ENCODE assay signal across 8 cellular contexts in genomic region chr11:130070109-130070828, GRCh38. TPM values are rescaled to one million over a fixed set of nuclear protein-coding genes. Genes with fewer than 3 reads are reported as not detected.
DNase-seq lines count a peak whose midpoint lies in the region; ATAC-seq and TF ChIP-seq lines count a peak whose summit lies in the region.

No MANE protein-coding gene starts in this region.

- peak; percentile 31 for ATAC-seq in GM18909 (IDR thresholded peaks at IDR 0.05; ENCODE audit: poor library complexity, unreplicated experiment)
- peak; percentile 30 for ATAC-seq in HG03175 (IDR thresholded peaks at IDR 0.05; ENCODE audit: unreplicated experiment)
- no peak for ATAC-seq in sciatic nerve

- DNase-seq in AG09309 (ENCODE audit: low read depth) (no peak), SW480 (ENCODE audit: low spot score) (peak; percentile 30), anterior cingulate cortex (lab: John Stamatoyannopoulos, UW) (peak in 35 of 58 donors; percentile 8 to 56 (median 29)), hippocampal formation (lab: John Stamatoyannopoulos, UW) (peak; percentile 33 to 45), sciatic nerve (ENCODE audit: low spot score) (peak; percentile 67), KG1 (lab: John Stamatoyannopoulos, UW) (no peak)

- peak overlapping the region; percentile 72 for H3K4me3 ChIP-seq in AG09309 (ENCODE audit: control insufficient read depth, low read depth, low read length)

- intact Hi-C loops in sciatic nerve (cut with DNase I): no loop called here

- TF ChIP-seq CTCF in AG09309 (IDR thresholded peaks at IDR 0.05; ENCODE audit: control insufficient read depth, insufficient read depth, low read depth, low read length, missing control alignments): peak; percentile 17

RNA-seq across cellular contexts. Expression of gene APLP2, which starts 0.6 kb away (rescaled TPM):
- total RNA-seq in sciatic nerve: 222 TPM

Comparison
In these comparisons a context has a peak if more than half of its experiments do, and no peak if none do; other contexts are left out.
1. DNase-seq: peak in SW480 (single experiment), anterior cingulate cortex (35 of 58), hippocampal formation (2 of 2) and sciatic nerve (single experiment); none in AG09309 (single experiment) and KG1 (single experiment).